1 cellular context compared by ENCODE assay signal in genomic region chr20:45064812-45065211, GRCh38.
TF ChIP-seq lines count a peak whose summit lies in the region.

No MANE protein-coding gene starts in this region.

TF ChIP-seq in WTC11, 78 proteins besides CTCF, POLR2A, EP300 and RAD21:
- TF ChIP-seq FOXP1 (CRISPR knock-in tag; IDR thresholded peaks at IDR 0.05; ENCODE audit: borderline replicate concordance) (no peak), ZNF423 (CRISPR knock-in tag; IDR thresholded peaks at IDR 0.05) (no peak), NR1H2 (CRISPR knock-in tag; IDR thresholded peaks at IDR 0.05) (no peak), HMGXB4 (CRISPR knock-in tag; IDR thresholded peaks at IDR 0.05) (no peak), E2F1 (CRISPR knock-in tag; IDR thresholded peaks at IDR 0.05) (no peak), ZNF263 (CRISPR knock-in tag; IDR thresholded peaks at IDR 0.05; ENCODE audit: low read depth) (no peak), TEAD1 (CRISPR knock-in tag; IDR thresholded peaks at IDR 0.05) (no peak), ZNF416 (CRISPR knock-in tag; IDR thresholded peaks at IDR 0.05) (no peak), ZNF219 (CRISPR knock-in tag; IDR thresholded peaks at IDR 0.05; ENCODE audit: borderline replicate concordance) (no peak)
- TF ChIP-seq, protein P1, sequence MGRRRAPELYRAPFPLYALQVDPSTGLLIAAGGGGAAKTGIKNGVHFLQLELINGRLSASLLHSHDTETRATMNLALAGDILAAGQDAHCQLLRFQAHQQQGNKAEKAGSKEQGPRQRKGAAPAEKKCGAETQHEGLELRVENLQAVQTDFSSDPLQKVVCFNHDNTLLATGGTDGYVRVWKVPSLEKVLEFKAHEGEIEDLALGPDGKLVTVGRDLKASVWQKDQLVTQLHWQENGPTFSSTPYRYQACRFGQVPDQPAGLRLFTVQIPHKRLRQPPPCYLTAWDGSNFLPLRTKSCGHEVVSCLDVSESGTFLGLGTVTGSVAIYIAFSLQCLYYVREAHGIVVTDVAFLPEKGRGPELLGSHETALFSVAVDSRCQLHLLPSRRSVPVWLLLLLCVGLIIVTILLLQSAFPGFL (CRISPR knock-in tag; IDR thresholded peaks at IDR 0.05; ENCODE audit: borderline replicate concordance): no peak
- TF ChIP-seq, protein P2, sequence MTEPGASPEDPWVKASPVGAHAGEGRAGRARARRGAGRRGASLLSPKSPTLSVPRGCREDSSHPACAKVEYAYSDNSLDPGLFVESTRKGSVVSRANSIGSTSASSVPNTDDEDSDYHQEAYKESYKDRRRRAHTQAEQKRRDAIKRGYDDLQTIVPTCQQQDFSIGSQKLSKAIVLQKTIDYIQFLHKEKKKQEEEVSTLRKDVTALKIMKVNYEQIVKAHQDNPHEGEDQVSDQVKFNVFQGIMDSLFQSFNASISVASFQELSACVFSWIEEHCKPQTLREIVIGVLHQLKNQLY (CRISPR knock-in tag; IDR thresholded peaks at IDR 0.05): no peak
- TF ChIP-seq, protein P3, sequence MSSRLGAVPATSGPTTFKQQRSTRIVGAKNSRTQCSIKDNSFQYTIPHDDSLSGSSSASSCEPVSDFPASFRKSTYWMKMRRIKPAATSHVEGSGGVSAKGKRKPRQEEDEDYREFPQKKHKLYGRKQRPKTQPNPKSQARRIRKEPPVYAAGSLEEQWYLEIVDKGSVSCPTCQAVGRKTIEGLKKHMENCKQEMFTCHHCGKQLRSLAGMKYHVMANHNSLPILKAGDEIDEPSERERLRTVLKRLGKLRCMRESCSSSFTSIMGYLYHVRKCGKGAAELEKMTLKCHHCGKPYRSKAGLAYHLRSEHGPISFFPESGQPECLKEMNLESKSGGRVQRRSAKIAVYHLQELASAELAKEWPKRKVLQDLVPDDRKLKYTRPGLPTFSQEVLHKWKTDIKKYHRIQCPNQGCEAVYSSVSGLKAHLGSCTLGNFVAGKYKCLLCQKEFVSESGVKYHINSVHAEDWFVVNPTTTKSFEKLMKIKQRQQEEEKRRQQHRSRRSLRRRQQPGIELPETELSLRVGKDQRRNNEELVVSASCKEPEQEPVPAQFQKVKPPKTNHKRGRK (CRISPR knock-in tag; IDR thresholded peaks at IDR 0.05; ENCODE audit: borderline replicate concordance): no peak
- TF ChIP-seq, protein P4, sequence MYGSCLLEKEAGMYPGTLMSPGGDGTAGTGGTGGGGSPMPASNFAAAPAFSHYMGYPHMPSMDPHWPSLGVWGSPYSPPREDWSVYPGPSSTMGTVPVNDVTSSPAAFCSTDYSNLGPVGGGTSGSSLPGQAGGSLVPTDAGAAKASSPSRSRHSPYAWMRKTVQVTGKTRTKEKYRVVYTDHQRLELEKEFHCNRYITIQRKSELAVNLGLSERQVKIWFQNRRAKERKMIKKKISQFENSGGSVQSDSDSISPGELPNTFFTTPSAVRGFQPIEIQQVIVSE (CRISPR knock-in tag; IDR thresholded peaks at IDR 0.05; ENCODE audit: borderline replicate concordance): no peak
- TF ChIP-seq, protein P5, sequence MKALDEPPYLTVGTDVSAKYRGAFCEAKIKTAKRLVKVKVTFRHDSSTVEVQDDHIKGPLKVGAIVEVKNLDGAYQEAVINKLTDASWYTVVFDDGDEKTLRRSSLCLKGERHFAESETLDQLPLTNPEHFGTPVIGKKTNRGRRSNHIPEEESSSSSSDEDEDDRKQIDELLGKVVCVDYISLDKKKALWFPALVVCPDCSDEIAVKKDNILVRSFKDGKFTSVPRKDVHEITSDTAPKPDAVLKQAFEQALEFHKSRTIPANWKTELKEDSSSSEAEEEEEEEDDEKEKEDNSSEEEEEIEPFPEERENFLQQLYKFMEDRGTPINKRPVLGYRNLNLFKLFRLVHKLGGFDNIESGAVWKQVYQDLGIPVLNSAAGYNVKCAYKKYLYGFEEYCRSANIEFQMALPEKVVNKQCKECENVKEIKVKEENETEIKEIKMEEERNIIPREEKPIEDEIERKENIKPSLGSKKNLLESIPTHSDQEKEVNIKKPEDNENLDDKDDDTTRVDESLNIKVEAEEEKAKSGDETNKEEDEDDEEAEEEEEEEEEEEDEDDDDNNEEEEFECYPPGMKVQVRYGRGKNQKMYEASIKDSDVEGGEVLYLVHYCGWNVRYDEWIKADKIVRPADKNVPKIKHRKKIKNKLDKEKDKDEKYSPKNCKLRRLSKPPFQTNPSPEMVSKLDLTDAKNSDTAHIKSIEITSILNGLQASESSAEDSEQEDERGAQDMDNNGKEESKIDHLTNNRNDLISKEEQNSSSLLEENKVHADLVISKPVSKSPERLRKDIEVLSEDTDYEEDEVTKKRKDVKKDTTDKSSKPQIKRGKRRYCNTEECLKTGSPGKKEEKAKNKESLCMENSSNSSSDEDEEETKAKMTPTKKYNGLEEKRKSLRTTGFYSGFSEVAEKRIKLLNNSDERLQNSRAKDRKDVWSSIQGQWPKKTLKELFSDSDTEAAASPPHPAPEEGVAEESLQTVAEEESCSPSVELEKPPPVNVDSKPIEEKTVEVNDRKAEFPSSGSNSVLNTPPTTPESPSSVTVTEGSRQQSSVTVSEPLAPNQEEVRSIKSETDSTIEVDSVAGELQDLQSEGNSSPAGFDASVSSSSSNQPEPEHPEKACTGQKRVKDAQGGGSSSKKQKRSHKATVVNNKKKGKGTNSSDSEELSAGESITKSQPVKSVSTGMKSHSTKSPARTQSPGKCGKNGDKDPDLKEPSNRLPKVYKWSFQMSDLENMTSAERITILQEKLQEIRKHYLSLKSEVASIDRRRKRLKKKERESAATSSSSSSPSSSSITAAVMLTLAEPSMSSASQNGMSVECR (CRISPR knock-in tag; IDR thresholded peaks at IDR 0.05; ENCODE audit: borderline replicate concordance): no peak
